Comparison of ENCODE assay signal across 1 cellular context in the genomic region with DNA sequence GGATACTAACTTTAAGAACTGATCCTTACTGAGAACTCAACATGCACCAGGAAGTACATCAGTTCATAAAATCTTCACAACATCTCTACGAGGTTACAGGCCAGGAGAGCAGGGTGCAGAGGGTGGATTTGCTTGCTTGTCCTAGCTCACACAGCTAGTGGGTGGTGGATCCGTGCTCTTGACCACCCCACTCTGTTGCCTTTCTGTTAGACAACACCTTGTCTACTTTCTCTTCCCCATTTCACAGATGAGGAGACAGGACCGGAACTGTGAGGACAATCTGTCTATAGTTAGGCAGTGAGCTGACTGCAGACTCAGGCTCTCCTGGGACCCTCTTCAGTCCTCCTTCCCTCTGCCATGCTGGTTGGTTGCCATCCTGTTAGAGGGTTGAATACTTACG.
TF ChIP-seq lines count a peak whose summit lies in the region.

No MANE protein-coding gene starts in this region.

TF ChIP-seq in GM12878, 131 proteins besides CTCF, POLR2A, EP300 and RAD21 (continued from another document and continues in another):
- TF ChIP-seq NR2F1 (conservative IDR thresholded peaks at IDR 0.05) (no peak; the same call in 1 of the 2 replicates), NR2C1 (IDR thresholded peaks at IDR 0.05) (no peak), STAT3 (IDR thresholded peaks at IDR 0.05; ENCODE audit: low read depth, low read length) (no peak), NFIC (IDR thresholded peaks at IDR 0.05; ENCODE audit: low read depth, low read length) (no peak), PAX8 (IDR thresholded peaks at IDR 0.05) (no peak), YY1 (IDR thresholded peaks at IDR 0.05; ENCODE audit: low read depth, low read length) (no peak), EED (IDR thresholded peaks at IDR 0.05; ENCODE audit: low read depth) (peak; percentile 68; the same call in 1 of the 2 replicates), RCOR1 (conservative IDR thresholded peaks at IDR 0.05; ENCODE audit: low read depth, low read length) (no peak), ZSCAN29 (IDR thresholded peaks at IDR 0.05) (no peak), NBN (IDR thresholded peaks at IDR 0.05) (peak; percentile 53), JUNB (IDR thresholded peaks at IDR 0.05) (no peak), CBX5 (IDR thresholded peaks at IDR 0.05; ENCODE audit: low read depth) (no peak), RUNX3 (IDR thresholded peaks at IDR 0.05; ENCODE audit: low read length) (peak; percentile 75), LARP7 (IDR thresholded peaks at IDR 0.05) (no peak)
- TF ChIP-seq, protein P1, sequence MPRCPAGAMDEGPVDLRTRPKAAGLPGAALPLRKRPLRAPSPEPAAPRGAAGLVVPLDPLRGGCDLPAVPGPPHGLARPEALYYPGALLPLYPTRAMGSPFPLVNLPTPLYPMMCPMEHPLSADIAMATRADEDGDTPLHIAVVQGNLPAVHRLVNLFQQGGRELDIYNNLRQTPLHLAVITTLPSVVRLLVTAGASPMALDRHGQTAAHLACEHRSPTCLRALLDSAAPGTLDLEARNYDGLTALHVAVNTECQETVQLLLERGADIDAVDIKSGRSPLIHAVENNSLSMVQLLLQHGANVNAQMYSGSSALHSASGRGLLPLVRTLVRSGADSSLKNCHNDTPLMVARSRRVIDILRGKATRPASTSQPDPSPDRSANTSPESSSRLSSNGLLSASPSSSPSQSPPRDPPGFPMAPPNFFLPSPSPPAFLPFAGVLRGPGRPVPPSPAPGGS (IDR thresholded peaks at IDR 0.05; ENCODE audit: borderline replicate concordance, insufficient read depth, low read depth, low read length, poor library complexity, severe bottlenecking) = peak; percentile 33
- TF ChIP-seq, protein P2, sequence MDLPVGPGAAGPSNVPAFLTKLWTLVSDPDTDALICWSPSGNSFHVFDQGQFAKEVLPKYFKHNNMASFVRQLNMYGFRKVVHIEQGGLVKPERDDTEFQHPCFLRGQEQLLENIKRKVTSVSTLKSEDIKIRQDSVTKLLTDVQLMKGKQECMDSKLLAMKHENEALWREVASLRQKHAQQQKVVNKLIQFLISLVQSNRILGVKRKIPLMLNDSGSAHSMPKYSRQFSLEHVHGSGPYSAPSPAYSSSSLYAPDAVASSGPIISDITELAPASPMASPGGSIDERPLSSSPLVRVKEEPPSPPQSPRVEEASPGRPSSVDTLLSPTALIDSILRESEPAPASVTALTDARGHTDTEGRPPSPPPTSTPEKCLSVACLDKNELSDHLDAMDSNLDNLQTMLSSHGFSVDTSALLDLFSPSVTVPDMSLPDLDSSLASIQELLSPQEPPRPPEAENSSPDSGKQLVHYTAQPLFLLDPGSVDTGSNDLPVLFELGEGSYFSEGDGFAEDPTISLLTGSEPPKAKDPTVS (IDR thresholded peaks at IDR 0.05; ENCODE audit: low read depth, low read length) = no peak
- TF ChIP-seq, protein P3, sequence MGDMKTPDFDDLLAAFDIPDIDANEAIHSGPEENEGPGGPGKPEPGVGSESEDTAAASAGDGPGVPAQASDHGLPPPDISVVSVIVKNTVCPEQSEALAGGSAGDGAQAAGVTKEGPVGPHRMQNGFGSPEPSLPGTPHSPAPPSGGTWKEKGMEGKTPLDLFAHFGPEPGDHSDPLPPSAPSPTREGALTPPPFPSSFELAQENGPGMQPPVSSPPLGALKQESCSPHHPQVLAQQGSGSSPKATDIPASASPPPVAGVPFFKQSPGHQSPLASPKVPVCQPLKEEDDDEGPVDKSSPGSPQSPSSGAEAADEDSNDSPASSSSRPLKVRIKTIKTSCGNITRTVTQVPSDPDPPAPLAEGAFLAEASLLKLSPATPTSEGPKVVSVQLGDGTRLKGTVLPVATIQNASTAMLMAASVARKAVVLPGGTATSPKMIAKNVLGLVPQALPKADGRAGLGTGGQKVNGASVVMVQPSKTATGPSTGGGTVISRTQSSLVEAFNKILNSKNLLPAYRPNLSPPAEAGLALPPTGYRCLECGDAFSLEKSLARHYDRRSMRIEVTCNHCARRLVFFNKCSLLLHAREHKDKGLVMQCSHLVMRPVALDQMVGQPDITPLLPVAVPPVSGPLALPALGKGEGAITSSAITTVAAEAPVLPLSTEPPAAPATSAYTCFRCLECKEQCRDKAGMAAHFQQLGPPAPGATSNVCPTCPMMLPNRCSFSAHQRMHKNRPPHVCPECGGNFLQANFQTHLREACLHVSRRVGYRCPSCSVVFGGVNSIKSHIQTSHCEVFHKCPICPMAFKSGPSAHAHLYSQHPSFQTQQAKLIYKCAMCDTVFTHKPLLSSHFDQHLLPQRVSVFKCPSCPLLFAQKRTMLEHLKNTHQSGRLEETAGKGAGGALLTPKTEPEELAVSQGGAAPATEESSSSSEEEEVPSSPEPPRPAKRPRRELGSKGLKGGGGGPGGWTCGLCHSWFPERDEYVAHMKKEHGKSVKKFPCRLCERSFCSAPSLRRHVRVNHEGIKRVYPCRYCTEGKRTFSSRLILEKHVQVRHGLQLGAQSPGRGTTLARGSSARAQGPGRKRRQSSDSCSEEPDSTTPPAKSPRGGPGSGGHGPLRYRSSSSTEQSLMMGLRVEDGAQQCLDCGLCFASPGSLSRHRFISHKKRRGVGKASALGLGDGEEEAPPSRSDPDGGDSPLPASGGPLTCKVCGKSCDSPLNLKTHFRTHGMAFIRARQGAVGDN (IDR thresholded peaks at IDR 0.05) = no peak
- TF ChIP-seq, protein P4, sequence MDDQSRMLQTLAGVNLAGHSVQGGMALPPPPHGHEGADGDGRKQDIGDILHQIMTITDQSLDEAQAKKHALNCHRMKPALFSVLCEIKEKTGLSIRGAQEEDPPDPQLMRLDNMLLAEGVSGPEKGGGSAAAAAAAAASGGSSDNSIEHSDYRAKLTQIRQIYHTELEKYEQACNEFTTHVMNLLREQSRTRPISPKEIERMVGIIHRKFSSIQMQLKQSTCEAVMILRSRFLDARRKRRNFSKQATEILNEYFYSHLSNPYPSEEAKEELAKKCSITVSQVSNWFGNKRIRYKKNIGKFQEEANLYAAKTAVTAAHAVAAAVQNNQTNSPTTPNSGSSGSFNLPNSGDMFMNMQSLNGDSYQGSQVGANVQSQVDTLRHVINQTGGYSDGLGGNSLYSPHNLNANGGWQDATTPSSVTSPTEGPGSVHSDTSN (IDR thresholded peaks at IDR 0.05; ENCODE audit: insufficient replicate concordance, low read depth, low read length) = no peak
- TF ChIP-seq, protein P5, sequence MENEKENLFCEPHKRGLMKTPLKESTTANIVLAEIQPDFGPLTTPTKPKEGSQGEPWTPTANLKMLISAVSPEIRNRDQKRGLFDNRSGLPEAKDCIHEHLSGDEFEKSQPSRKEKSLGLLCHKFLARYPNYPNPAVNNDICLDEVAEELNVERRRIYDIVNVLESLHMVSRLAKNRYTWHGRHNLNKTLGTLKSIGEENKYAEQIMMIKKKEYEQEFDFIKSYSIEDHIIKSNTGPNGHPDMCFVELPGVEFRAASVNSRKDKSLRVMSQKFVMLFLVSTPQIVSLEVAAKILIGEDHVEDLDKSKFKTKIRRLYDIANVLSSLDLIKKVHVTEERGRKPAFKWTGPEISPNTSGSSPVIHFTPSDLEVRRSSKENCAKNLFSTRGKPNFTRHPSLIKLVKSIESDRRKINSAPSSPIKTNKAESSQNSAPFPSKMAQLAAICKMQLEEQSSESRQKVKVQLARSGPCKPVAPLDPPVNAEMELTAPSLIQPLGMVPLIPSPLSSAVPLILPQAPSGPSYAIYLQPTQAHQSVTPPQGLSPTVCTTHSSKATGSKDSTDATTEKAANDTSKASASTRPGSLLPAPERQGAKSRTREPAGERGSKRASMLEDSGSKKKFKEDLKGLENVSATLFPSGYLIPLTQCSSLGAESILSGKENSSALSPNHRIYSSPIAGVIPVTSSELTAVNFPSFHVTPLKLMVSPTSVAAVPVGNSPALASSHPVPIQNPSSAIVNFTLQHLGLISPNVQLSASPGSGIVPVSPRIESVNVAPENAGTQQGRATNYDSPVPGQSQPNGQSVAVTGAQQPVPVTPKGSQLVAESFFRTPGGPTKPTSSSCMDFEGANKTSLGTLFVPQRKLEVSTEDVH (IDR thresholded peaks at IDR 0.05; ENCODE audit: low read depth, partially characterized antibody) = no peak
- TF ChIP-seq, protein P6, sequence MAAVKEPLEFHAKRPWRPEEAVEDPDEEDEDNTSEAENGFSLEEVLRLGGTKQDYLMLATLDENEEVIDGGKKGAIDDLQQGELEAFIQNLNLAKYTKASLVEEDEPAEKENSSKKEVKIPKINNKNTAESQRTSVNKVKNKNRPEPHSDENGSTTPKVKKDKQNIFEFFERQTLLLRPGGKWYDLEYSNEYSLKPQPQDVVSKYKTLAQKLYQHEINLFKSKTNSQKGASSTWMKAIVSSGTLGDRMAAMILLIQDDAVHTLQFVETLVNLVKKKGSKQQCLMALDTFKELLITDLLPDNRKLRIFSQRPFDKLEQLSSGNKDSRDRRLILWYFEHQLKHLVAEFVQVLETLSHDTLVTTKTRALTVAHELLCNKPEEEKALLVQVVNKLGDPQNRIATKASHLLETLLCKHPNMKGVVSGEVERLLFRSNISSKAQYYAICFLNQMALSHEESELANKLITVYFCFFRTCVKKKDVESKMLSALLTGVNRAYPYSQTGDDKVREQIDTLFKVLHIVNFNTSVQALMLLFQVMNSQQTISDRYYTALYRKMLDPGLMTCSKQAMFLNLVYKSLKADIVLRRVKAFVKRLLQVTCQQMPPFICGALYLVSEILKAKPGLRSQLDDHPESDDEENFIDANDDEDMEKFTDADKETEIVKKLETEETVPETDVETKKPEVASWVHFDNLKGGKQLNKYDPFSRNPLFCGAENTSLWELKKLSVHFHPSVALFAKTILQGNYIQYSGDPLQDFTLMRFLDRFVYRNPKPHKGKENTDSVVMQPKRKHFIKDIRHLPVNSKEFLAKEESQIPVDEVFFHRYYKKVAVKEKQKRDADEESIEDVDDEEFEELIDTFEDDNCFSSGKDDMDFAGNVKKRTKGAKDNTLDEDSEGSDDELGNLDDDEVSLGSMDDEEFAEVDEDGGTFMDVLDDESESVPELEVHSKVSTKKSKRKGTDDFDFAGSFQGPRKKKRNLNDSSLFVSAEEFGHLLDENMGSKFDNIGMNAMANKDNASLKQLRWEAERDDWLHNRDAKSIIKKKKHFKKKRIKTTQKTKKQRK (IDR thresholded peaks at IDR 0.05; ENCODE audit: low read depth, low read length) = no peak
- TF ChIP-seq, protein P7, sequence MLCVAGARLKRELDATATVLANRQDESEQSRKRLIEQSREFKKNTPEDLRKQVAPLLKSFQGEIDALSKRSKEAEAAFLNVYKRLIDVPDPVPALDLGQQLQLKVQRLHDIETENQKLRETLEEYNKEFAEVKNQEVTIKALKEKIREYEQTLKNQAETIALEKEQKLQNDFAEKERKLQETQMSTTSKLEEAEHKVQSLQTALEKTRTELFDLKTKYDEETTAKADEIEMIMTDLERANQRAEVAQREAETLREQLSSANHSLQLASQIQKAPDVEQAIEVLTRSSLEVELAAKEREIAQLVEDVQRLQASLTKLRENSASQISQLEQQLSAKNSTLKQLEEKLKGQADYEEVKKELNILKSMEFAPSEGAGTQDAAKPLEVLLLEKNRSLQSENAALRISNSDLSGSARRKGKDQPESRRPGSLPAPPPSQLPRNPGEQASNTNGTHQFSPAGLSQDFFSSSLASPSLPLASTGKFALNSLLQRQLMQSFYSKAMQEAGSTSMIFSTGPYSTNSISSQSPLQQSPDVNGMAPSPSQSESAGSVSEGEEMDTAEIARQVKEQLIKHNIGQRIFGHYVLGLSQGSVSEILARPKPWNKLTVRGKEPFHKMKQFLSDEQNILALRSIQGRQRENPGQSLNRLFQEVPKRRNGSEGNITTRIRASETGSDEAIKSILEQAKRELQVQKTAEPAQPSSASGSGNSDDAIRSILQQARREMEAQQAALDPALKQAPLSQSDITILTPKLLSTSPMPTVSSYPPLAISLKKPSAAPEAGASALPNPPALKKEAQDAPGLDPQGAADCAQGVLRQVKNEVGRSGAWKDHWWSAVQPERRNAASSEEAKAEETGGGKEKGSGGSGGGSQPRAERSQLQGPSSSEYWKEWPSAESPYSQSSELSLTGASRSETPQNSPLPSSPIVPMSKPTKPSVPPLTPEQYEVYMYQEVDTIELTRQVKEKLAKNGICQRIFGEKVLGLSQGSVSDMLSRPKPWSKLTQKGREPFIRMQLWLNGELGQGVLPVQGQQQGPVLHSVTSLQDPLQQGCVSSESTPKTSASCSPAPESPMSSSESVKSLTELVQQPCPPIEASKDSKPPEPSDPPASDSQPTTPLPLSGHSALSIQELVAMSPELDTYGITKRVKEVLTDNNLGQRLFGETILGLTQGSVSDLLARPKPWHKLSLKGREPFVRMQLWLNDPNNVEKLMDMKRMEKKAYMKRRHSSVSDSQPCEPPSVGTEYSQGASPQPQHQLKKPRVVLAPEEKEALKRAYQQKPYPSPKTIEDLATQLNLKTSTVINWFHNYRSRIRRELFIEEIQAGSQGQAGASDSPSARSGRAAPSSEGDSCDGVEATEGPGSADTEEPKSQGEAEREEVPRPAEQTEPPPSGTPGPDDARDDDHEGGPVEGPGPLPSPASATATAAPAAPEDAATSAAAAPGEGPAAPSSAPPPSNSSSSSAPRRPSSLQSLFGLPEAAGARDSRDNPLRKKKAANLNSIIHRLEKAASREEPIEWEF (IDR thresholded peaks at IDR 0.05; ENCODE audit: insufficient replicate concordance, low read depth, low read length) = no peak
- TF ChIP-seq, protein P8, sequence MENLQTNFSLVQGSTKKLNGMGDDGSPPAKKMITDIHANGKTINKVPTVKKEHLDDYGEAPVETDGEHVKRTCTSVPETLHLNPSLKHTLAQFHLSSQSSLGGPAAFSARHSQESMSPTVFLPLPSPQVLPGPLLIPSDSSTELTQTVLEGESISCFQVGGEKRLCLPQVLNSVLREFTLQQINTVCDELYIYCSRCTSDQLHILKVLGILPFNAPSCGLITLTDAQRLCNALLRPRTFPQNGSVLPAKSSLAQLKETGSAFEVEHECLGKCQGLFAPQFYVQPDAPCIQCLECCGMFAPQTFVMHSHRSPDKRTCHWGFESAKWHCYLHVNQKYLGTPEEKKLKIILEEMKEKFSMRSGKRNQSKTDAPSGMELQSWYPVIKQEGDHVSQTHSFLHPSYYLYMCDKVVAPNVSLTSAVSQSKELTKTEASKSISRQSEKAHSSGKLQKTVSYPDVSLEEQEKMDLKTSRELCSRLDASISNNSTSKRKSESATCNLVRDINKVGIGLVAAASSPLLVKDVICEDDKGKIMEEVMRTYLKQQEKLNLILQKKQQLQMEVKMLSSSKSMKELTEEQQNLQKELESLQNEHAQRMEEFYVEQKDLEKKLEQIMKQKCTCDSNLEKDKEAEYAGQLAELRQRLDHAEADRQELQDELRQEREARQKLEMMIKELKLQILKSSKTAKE (IDR thresholded peaks at IDR 0.05; ENCODE audit: low read depth, poor library complexity, severe bottlenecking) = peak; percentile 89
- TF ChIP-seq, protein P9, sequence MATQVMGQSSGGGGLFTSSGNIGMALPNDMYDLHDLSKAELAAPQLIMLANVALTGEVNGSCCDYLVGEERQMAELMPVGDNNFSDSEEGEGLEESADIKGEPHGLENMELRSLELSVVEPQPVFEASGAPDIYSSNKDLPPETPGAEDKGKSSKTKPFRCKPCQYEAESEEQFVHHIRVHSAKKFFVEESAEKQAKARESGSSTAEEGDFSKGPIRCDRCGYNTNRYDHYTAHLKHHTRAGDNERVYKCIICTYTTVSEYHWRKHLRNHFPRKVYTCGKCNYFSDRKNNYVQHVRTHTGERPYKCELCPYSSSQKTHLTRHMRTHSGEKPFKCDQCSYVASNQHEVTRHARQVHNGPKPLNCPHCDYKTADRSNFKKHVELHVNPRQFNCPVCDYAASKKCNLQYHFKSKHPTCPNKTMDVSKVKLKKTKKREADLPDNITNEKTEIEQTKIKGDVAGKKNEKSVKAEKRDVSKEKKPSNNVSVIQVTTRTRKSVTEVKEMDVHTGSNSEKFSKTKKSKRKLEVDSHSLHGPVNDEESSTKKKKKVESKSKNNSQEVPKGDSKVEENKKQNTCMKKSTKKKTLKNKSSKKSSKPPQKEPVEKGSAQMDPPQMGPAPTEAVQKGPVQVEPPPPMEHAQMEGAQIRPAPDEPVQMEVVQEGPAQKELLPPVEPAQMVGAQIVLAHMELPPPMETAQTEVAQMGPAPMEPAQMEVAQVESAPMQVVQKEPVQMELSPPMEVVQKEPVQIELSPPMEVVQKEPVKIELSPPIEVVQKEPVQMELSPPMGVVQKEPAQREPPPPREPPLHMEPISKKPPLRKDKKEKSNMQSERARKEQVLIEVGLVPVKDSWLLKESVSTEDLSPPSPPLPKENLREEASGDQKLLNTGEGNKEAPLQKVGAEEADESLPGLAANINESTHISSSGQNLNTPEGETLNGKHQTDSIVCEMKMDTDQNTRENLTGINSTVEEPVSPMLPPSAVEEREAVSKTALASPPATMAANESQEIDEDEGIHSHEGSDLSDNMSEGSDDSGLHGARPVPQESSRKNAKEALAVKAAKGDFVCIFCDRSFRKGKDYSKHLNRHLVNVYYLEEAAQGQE (IDR thresholded peaks at IDR 0.05; ENCODE audit: low read depth, low read length) = no peak
